ENCODE assay signal across 15 cellular contexts in genomic region chr3:197181751-197182150, GRCh38.
DNase-seq lines count a peak whose midpoint lies in the region; ATAC-seq, FAIRE-seq and TF ChIP-seq lines count a peak whose summit lies in the region.
"Had no signal": no experiment of that assay in that cellular context is flagged by ENCODE, and none has a peak within 500 bp of the region (broad histone marks: within the 10 kb centered on the region; RNA-seq: fewer than 3 reads in every experiment).

No MANE protein-coding gene starts in this region.

- CTCF ChIA-PET in K562 (lab: Yijun Ruan, JAX; ENCODE audit: low intra/inter-chr PET ratio) = no interaction called here

- TF ChIP-seq EP300 in K562 (IDR thresholded peaks at IDR 0.05; ENCODE audit: low read length) = no peak

- no peaks in the 10 kb centered on the region for H3K9me1 ChIP-seq in K562 (ENCODE audit: control insufficient read depth, insufficient read depth, low read length)

- H3K27me3 ChIP-seq in ACC112 (ENCODE audit: insufficient read depth, low read length) = no peaks in the 10 kb centered on the region
- no peaks in the 10 kb centered on the region for H3K27me3 ChIP-seq in K562 (ENCODE audit: control insufficient read depth in 2 of 2, insufficient read depth in 2 of 2, low read length in 2 of 2)
- H3K27me3 ChIP-seq: cardiac muscle cell had no signal

- BruUV-seq in K562 (replicated peaks; lab: Mats Ljungman, UMichigan) = no TSS peak

- no peak overlapping the region for H3K27ac ChIP-seq in ACC112 (ENCODE audit: low read depth, low read length)
- no peak overlapping the region for H3K27ac ChIP-seq in K562 (ENCODE audit: extremely low read depth, low read depth, low read length)
- H3K27ac ChIP-seq: cardiac muscle cell, RWPE1, thoracic aorta had no signal

- DNase-seq in LHCN-M2 (ENCODE audit: low read depth) = peak; percentile 50
- DNase-seq in K562 (ENCODE audit: extremely low read depth in 1 of 4, low spot score in 3 of 4) = no peak
- peak; percentile 95 for DNase-seq in iris pigment epithelial cell (ENCODE audit: low read depth)
- DNase-seq in NCI-H446 (lab: John Stamatoyannopoulos, UW) = no peak
- DNase-seq in stimulated activated CD4-positive, alpha-beta T cell treated with anti-CD3 and anti-CD28 coated beads, Interleukin-2, amount 100 ng/mL, for 48 hours = no peak
- DNase-seq: activated CD4-positive, CD25-positive, alpha-beta regulatory T cell; foreskin melanocyte; mesendoderm; NCI-H2171 treated with DMSO at 0.1 percent for 48 hours had no signal

- no peak for ATAC-seq in K562
- ATAC-seq in HG03469 (IDR thresholded peaks at IDR 0.05; ENCODE audit: unreplicated experiment) = no peak
- no peak for ATAC-seq in HG02973 (IDR thresholded peaks at IDR 0.05; ENCODE audit: unreplicated experiment)

- H3K4me3 ChIP-seq in ACC112 (ENCODE audit: low read depth, low read length) (peak overlapping the region; percentile 45), K562 (no peak overlapping the region)
- H3K4me3 ChIP-seq: cardiac muscle cell, thoracic aorta had no signal

- intact Hi-C loops in K562 (cut with micrococcal nuclease) = loop anchor here (10.0 kb wide), 2 partner anchors 147 to 657 kb away; no protein-coding TSS in a partner anchor

- POLR2A ChIA-PET in K562 (lab: Yijun Ruan, JAX) = interaction anchor here (0.8 kb wide), 1 partner anchor 239 kb away, joined by 3 read pairs; the partner anchor contains the start of gene NCBP2

- WGBS in K562 (ENCODE audit: insufficient coverage, low coverage, missing lambda C conversion rate) = 49% methylated on average over 6 of the region's 6 CpGs

- in situ Hi-C loops in K562 (cut with MboI) = loop anchor here (10.0 kb wide), 2 partner anchors 207 to 647 kb away; no protein-coding TSS in a partner anchor

- no peaks in the 10 kb centered on the region for H3K9me3 ChIP-seq in K562 (replicated peaks; ENCODE audit: control insufficient read depth, insufficient read depth, low read depth, low read length)
- H3K9me3 ChIP-seq: thoracic aorta had no signal

- H3K4me1 ChIP-seq in ACC112 (ENCODE audit: control insufficient read depth, insufficient read depth, low read length, unreplicated experiment) = peaks cover 21% of the 10 kb centered on the region
- H3K4me1 ChIP-seq in K562 (replicated peaks in 1 of 2; ENCODE audit: control insufficient read depth in 2 of 2, insufficient read depth in 2 of 2, low read length in 2 of 2) = no peaks in the 10 kb centered on the region

- 0 out of 2 replicates have a peak, but pooled peaks cover 4% of the 10 kb centered on the region for H3K36me3 ChIP-seq in ACC112 (ENCODE audit: insufficient read depth, low read length)
- H3K36me3 ChIP-seq in K562 (ENCODE audit: control insufficient read depth, insufficient read depth, low read length) = 0 out of 3 replicates have a peak, but pooled peaks cover 3% of the 10 kb centered on the region
- H3K36me3 ChIP-seq: cardiac muscle cell, thoracic aorta had no signal

- TF ChIP-seq POLR2A in K562 (conservative IDR thresholded peaks at IDR 0.05) = no peak

- no peak for TF ChIP-seq CTCF in K562 (IDR thresholded peaks at IDR 0.05 in 2 of 3, conservative IDR thresholded peaks at IDR 0.05 in 1 of 3; ENCODE audit: insufficient read depth in 2 of 3, low read depth in 1 of 3, low read length in 3 of 3)

- H3K79me2 ChIP-seq in ACC112 (ENCODE audit: control insufficient read depth, insufficient read depth, low read length, unreplicated experiment) = peaks cover 47% of the 10 kb centered on the region
- peaks cover 27% of the 10 kb centered on the region for H3K79me2 ChIP-seq in K562 (ENCODE audit: control insufficient read depth, insufficient read depth, low read length)

- no peak overlapping the region for H2AFZ ChIP-seq in ACC112 (ENCODE audit: low read length, unreplicated experiment)
- no peak overlapping the region for H2AFZ ChIP-seq in K562 (ENCODE audit: low read depth, low read length)

- FAIRE-seq in K562 (lab: Jason Lieb, UNC) = no peak

- no peak overlapping the region for H3K9ac ChIP-seq in K562 (ENCODE audit: insufficient read depth in 1 of 2, low read depth in 2 of 2, low read length in 2 of 2)

- no peak for TF ChIP-seq RAD21 in K562 (CRISPR knock-in tag; conservative IDR thresholded peaks at IDR 0.05 in 1 of 2, IDR thresholded peaks at IDR 0.05 in 1 of 2)

- H4K20me1 ChIP-seq in K562 (replicated peaks; ENCODE audit: control insufficient read depth, insufficient read depth, low read length) = peaks cover 2% of the 10 kb centered on the region; the same call in 1 of the 2 replicates

- no peak overlapping the region for H3K4me2 ChIP-seq in K562 (ENCODE audit: insufficient read depth, low read length)

TF ChIP-seq in K562, 482 proteins besides CTCF, POLR2A, EP300 and RAD21:
- TF ChIP-seq ATF6 (CRISPR knock-in tag; IDR thresholded peaks at IDR 0.05) (no peak), CEBPB (tag; IDR thresholded peaks at IDR 0.05) (peak; percentile 65), BRF1 (IDR thresholded peaks at IDR 0.05; ENCODE audit: borderline replicate concordance, extremely low read depth, insufficient read length) (no peak), ARID1B (IDR thresholded peaks at IDR 0.05) (no peak), ZSCAN32 (CRISPR knock-in tag; IDR thresholded peaks at IDR 0.05) (no peak)

Comparison
In these comparisons a context has a peak if more than half of its experiments do, and no peak if none do; other contexts are left out.
1. DNase-seq: peak in LHCN-M2 (single experiment) and iris pigment epithelial cell (single experiment); none in K562 (0 of 4), NCI-H446 (0 of 2) and stimulated activated CD4-positive, alpha-beta T cell treated with anti-CD3 and anti-CD28 coated beads, Interleukin-2, amount 100 ng/mL, for 48 hours (0 of 2).